In genomic region chr15:77904436-77904821, GRCh38 we compare ENCODE assay signal across 17 cellular contexts.
"Had no signal": no experiment of that assay in that cellular context is flagged by ENCODE, and none has a peak within 500 bp of the region (broad histone marks: within the 10 kb centered on the region; RNA-seq: fewer than 3 reads in every experiment).

No MANE protein-coding gene starts in this region.

- H3K4me3 Mint-ChIP-seq: activated CD4-positive, alpha-beta T cell treated with anti-CD3 and anti-CD28 coated beads, Interleukin-2, amount 10 ng/mL, durations not matched to agents 7 days and 5 days; activated CD8-positive, alpha-beta T cell treated with anti-CD3 and anti-CD28 coated beads, Interleukin-2, amount 10 ng/mL, durations not matched to agents 7 days and 5 days; activated T-cell treated with anti-CD3 and anti-CD28 coated beads, Interleukin-2, amount 50 U/mL, for 4 hours; naive thymus-derived CD4-positive, alpha-beta T cell had no signal

- H3K36me3 Mint-ChIP-seq: activated naive CD4-positive, alpha-beta T cell treated with anti-CD3 and anti-CD28 coated beads, Interleukin-2, amount 50 U/mL, for 72 hours; naive thymus-derived CD4-positive, alpha-beta T cell had no signal

- H3K4me1 ChIP-seq: foreskin keratinocyte, pancreas, tibial nerve, vagina had no signal

- H3K27ac ChIP-seq: foreskin keratinocyte, pancreas, tibial nerve, vagina had no signal

- H3K9me3 ChIP-seq: pancreas, tibial nerve, vagina had no signal

- H3K27ac Mint-ChIP-seq: activated CD4-positive, alpha-beta T cell treated with anti-CD3 and anti-CD28 coated beads, Interleukin-2, amount 10 ng/mL, durations not matched to agents 7 days and 5 days; activated CD8-positive, alpha-beta T cell treated with anti-CD3 and anti-CD28 coated beads, Interleukin-2, amount 10 ng/mL, durations not matched to agents 7 days and 5 days had no signal

- H3K4me1 Mint-ChIP-seq: activated CD4-positive, alpha-beta T cell treated with anti-CD3 and anti-CD28 coated beads, Interleukin-2, amount 10 ng/mL, durations not matched to agents 7 days and 5 days; naive thymus-derived CD4-positive, alpha-beta T cell had no signal

- H3K36me3 ChIP-seq: pancreas, tibial nerve, vagina had no signal

- ATAC-seq: activated CD8-positive, alpha-beta T cell treated with anti-CD3 and anti-CD28 coated beads, Interleukin-2, amount 10 ng/mL, durations not matched to agents 7 days and 5 days; activated naive CD4-positive, alpha-beta T cell treated with anti-CD3 and anti-CD28 coated beads, Interleukin-2, amount 50 U/mL, for 72 hours; activated T-cell treated with anti-CD3 and anti-CD28 coated beads, Interleukin-2, amount 50 U/mL, for 4 hours; foreskin keratinocyte; naive thymus-derived CD4-positive, alpha-beta T cell; pancreas had no signal

- DNase-seq: activated CD4-positive, alpha-beta T cell treated with anti-CD3 and anti-CD28 coated beads, Interleukin-2, amount 10 ng/mL, durations not matched to agents 7 days and 5 days; activated CD8-positive, alpha-beta T cell treated with anti-CD3 and anti-CD28 coated beads, Interleukin-2, amount 10 ng/mL, durations not matched to agents 7 days and 5 days; activated T-cell treated with anti-CD3 and anti-CD28 coated beads, Interleukin-2, amount 50 U/mL, for 4 hours; amniotic stem cell; dermis blood vessel endothelial cell; foreskin keratinocyte; mesendoderm; naive thymus-derived CD4-positive, alpha-beta T cell; stimulated activated CD4-positive, alpha-beta T cell treated with anti-CD3 and anti-CD28 coated beads, Interleukin-12 subunit alpha, Interleukin-12 subunit beta, amount 100 ng/mL, for 4 hours; stimulated activated CD4-positive, alpha-beta T cell treated with anti-CD3 and anti-CD28 coated beads, Interleukin-1b, Interleukin-23, amount 100 ng/mL, for 48 hours; stimulated activated naive CD4-positive, alpha-beta T cell treated with Interleukin-2 at 50 U/mL for 16 hours; T-helper 1 cell; T-helper 9 cell had no signal

- H3K4me3 ChIP-seq: pancreas, tibial nerve, vagina had no signal

- H3K27me3 ChIP-seq: foreskin keratinocyte, pancreas, tibial nerve, vagina had no signal

- H3K9me3 Mint-ChIP-seq: activated CD4-positive, alpha-beta T cell treated with anti-CD3 and anti-CD28 coated beads, Interleukin-2, amount 10 ng/mL, durations not matched to agents 7 days and 5 days; activated naive CD4-positive, alpha-beta T cell treated with anti-CD3 and anti-CD28 coated beads, Interleukin-2, amount 50 U/mL, for 72 hours; activated T-cell treated with anti-CD3 and anti-CD28 coated beads, Interleukin-2, amount 50 U/mL, for 4 hours; naive thymus-derived CD4-positive, alpha-beta T cell had no signal
